ENCODE assay signal across 15 cellular contexts in the genomic region with DNA sequence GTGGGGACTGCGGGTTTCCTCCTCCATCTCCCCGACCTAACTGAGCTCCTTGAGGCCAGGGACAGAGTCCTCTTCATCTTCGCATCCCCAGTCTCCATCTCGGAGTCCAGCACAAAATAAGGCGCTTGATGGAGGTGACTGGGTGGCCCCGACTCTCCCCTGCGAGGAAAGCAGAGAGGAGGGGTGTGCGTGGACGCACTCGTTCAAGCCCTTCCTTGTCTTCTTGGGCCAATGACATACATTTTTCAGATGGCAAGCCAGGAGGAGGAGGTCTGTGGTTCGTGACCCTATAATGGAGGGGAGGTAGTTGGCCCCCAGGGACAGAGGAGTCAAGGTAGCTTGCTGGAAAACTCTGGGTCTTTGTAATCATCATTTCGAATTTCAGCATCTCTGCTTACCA. TPM values are rescaled to one million over a fixed set of nuclear protein-coding genes. Genes with fewer than 3 reads are reported as not detected.
DNase-seq lines count a peak whose midpoint lies in the region; ATAC-seq and TF ChIP-seq lines count a peak whose summit lies in the region.
"Had no signal": no experiment of that assay in that cellular context is flagged by ENCODE, and none has a peak within 500 bp of the region (broad histone marks: within the 10 kb centered on the region; RNA-seq: fewer than 3 reads in every experiment).

No MANE protein-coding gene starts in this region.

- H3K4me1 Mint-ChIP-seq in endothelial cell (ENCODE audit: unreplicated experiment): peaks cover 4% of the 10 kb centered on the region
- H3K4me1 Mint-ChIP-seq: central memory CD8-positive, alpha-beta T cell had no signal

- peaks cover 76% of the 10 kb centered on the region for H3K4me1 ChIP-seq in ACC112 (ENCODE audit: control insufficient read depth, insufficient read depth, low read length, unreplicated experiment)
- H3K4me1 ChIP-seq in skeletal muscle tissue (ENCODE audit: control insufficient read depth in 3 of 3, insufficient read depth in 3 of 3, low read length in 3 of 3): peaks cover 34 to 49% (median 34%) of the 10 kb centered on the region in 3 donors

- no peaks in the 10 kb centered on the region for H3K27me3 ChIP-seq in ACC112 (ENCODE audit: insufficient read depth, low read length)
- H3K27me3 ChIP-seq in layer of hippocampus (ENCODE audit: control insufficient read depth, insufficient read depth, low read length): peaks cover 2% of the 10 kb centered on the region
- peaks cover 2 to 7% (median 3%) of the 10 kb centered on the region in 3 donors for H3K27me3 ChIP-seq in skeletal muscle tissue (ENCODE audit: control insufficient read depth in 3 of 3, insufficient read depth in 3 of 3, low read length in 3 of 3)

- H3K36me3 ChIP-seq in ACC112 (ENCODE audit: insufficient read depth, low read length) (no peaks in the 10 kb centered on the region), skeletal muscle tissue (ENCODE audit: control insufficient read depth in 3 of 3, insufficient read depth in 3 of 3, low read length in 3 of 3) (peaks cover 0 to 3% (median 0%) of the 10 kb centered on the region in 3 donors)

- H3K27ac Mint-ChIP-seq in endothelial cell (ENCODE audit: unreplicated experiment): no peak overlapping the region
- H3K27ac Mint-ChIP-seq: activated naive CD4-positive, alpha-beta T cell treated with anti-CD3 and anti-CD28 coated beads, Interleukin-2, amount 10 ng/mL, durations not matched to agents 7 days and 5 days; naive thymus-derived CD8-positive, alpha-beta T cell; T-helper 1 cell treated with Interleukin-12 subunit alpha and Interleukin-12 subunit beta and Interleukin-4 antibody, amounts not matched to agents 30 μg/mL and 1 μg/mL, for 36 hours had no signal

- H3K9me3 Mint-ChIP-seq in endothelial cell (ENCODE audit: unreplicated experiment): no peaks in the 10 kb centered on the region
- H3K9me3 Mint-ChIP-seq: activated naive CD4-positive, alpha-beta T cell treated with anti-CD3 and anti-CD28 coated beads, Interleukin-2, amount 10 ng/mL, durations not matched to agents 7 days and 5 days; central memory CD8-positive, alpha-beta T cell; naive thymus-derived CD8-positive, alpha-beta T cell; stimulated activated naive CD8-positive, alpha-beta T cell treated with anti-CD3 and anti-CD28 coated beads, Interleukin-15, amount 100 ng/mL, for 72 hours; T-helper 1 cell treated with Interleukin-12 subunit alpha and Interleukin-12 subunit beta and Interleukin-4 antibody, amounts not matched to agents 30 μg/mL and 1 μg/mL, for 36 hours had no signal

- H3K27ac ChIP-seq in ACC112 (ENCODE audit: low read depth, low read length): peak overlapping the region; percentile 99
- peak overlapping the region; percentile 31 for H3K27ac ChIP-seq in angular gyrus (ENCODE audit: low read depth, low read length)
- H3K27ac ChIP-seq in layer of hippocampus (ENCODE audit: low read depth, low read length): peak overlapping the region; percentile 40
- H3K27ac ChIP-seq in skeletal muscle tissue (ENCODE audit: low read depth, low read length): peak overlapping the region; percentile 69

- no peak for DNase-seq in endothelial cell (ENCODE audit: low spot score)
- no peak for DNase-seq in NCI-H226
- DNase-seq: activated CD4-positive, alpha-beta T cell treated with anti-CD3 and anti-CD28 coated beads for 1 hour; activated naive CD4-positive, alpha-beta T cell treated with anti-CD3 and anti-CD28 coated beads, Interleukin-2, amount 10 ng/mL, durations not matched to agents 7 days and 5 days; naive thymus-derived CD8-positive, alpha-beta T cell; small intestine; stimulated activated naive CD8-positive, alpha-beta T cell treated with anti-CD3 and anti-CD28 coated beads, Interleukin-15, amount 100 ng/mL, for 72 hours had no signal

- no peak overlapping the region for H3K4me3 Mint-ChIP-seq in endothelial cell (ENCODE audit: unreplicated experiment)
- H3K4me3 Mint-ChIP-seq: activated naive CD4-positive, alpha-beta T cell treated with anti-CD3 and anti-CD28 coated beads, Interleukin-2, amount 10 ng/mL, durations not matched to agents 7 days and 5 days; central memory CD8-positive, alpha-beta T cell; naive thymus-derived CD8-positive, alpha-beta T cell; stimulated activated naive CD8-positive, alpha-beta T cell treated with anti-CD3 and anti-CD28 coated beads, Interleukin-15, amount 100 ng/mL, for 72 hours; T-helper 1 cell treated with Interleukin-12 subunit alpha and Interleukin-12 subunit beta and Interleukin-4 antibody, amounts not matched to agents 30 μg/mL and 1 μg/mL, for 36 hours had no signal

- no peak overlapping the region for H2AFZ ChIP-seq in ACC112 (ENCODE audit: low read length, unreplicated experiment)

- H3K79me2 ChIP-seq in ACC112 (ENCODE audit: control insufficient read depth, insufficient read depth, low read length, unreplicated experiment): peaks cover 23% of the 10 kb centered on the region

- H3K27me3 Mint-ChIP-seq in endothelial cell (ENCODE audit: unreplicated experiment): peaks cover 3% of the 10 kb centered on the region

- ATAC-seq in HG02852 (IDR thresholded peaks at IDR 0.05; ENCODE audit: unreplicated experiment): no peak
- ATAC-seq in HG03159 (IDR thresholded peaks at IDR 0.05; ENCODE audit: unreplicated experiment): no peak
- ATAC-seq: naive thymus-derived CD8-positive, alpha-beta T cell; stimulated activated naive CD8-positive, alpha-beta T cell treated with anti-CD3 and anti-CD28 coated beads, Interleukin-15, amount 100 ng/mL, for 72 hours had no signal

- no peaks in the 10 kb centered on the region for H3K36me3 Mint-ChIP-seq in endothelial cell (ENCODE audit: low read depth, unreplicated experiment)
- H3K36me3 Mint-ChIP-seq: activated naive CD4-positive, alpha-beta T cell treated with anti-CD3 and anti-CD28 coated beads, Interleukin-2, amount 10 ng/mL, durations not matched to agents 7 days and 5 days; naive thymus-derived CD8-positive, alpha-beta T cell had no signal

- TF ChIP-seq CTCF in endothelial cell (IDR thresholded peaks at IDR 0.05; ENCODE audit: unreplicated experiment): no peak

- H3K4me3 ChIP-seq in ACC112 (ENCODE audit: low read depth, low read length): no peak overlapping the region
- no peak overlapping the region for H3K4me3 ChIP-seq in skeletal muscle tissue (ENCODE audit: low read length in 3 of 3)

- H3K9ac ChIP-seq in skeletal muscle tissue (ENCODE audit: low read depth in 1 of 3, low read length in 3 of 3): no peak overlapping the region

- no peaks in the 10 kb centered on the region for H3K9me3 ChIP-seq in skeletal muscle tissue (ENCODE audit: control insufficient read depth in 3 of 3, low read length in 3 of 3)

RNA-seq across cellular contexts. Expression of gene CRISPLD2, which starts 17.2 kb away (rescaled TPM):
- total RNA-seq in skeletal muscle tissue (7.3 TPM), endothelial cell (ENCODE audit: unreplicated experiment) (0.54 TPM)
- total RNA-seq: naive thymus-derived CD8-positive, alpha-beta T cell had no signal

Comparison
In these comparisons a context has a peak if more than half of its experiments do, and no peak if none do; other contexts are left out.
1. H3K27ac ChIP-seq: peak in every context shown above with its lines; median percentile 99 in ACC112; 69 in skeletal muscle tissue; 40 in layer of hippocampus; 31 in angular gyrus.